In genomic region chr1:32142446-32143301, GRCh38 we compare ENCODE assay signal across 8 cellular contexts. TPM values are rescaled to one million over a fixed set of nuclear protein-coding genes. Genes with fewer than 3 reads are reported as not detected.
DNase-seq lines count a peak whose midpoint lies in the region; ATAC-seq and TF ChIP-seq lines count a peak whose summit lies in the region.

No MANE protein-coding gene starts in this region.

- no peak overlapping the region for H3K9ac ChIP-seq in adipocyte (ENCODE audit: low read length)

- peak; percentile 19 for DNase-seq in NCI-H1092 (lab: John Stamatoyannopoulos, UW)
- no peak for DNase-seq in NCI-H1092 treated with DMSO at 0.1 percent for 48 hours (lab: John Stamatoyannopoulos, UW)
- peak; percentile 86 for DNase-seq in adipocyte (ENCODE audit: low read depth)
- DNase-seq in right cardiac atrium: peak; percentile 57 to 74 (median 69)
- DNase-seq in stomach: peak; percentile 31
- DNase-seq in activated effector memory CD4-positive, alpha-beta T cell treated with anti-CD3 and anti-CD28 coated beads, Interleukin-2, amount 50 U/mL, for 16 hours: no peak
- DNase-seq in hippocampal formation (lab: John Stamatoyannopoulos, UW): no peak

- H3K27ac ChIP-seq in right cardiac atrium (ENCODE audit: low read length): peak overlapping the region; percentile 61
- peak overlapping the region in 4 of 5 donors; percentile 5 to 53 (median 34) for H3K27ac ChIP-seq in stomach

- 48% methylated on average over 6 of the region's 6 CpGs for WGBS in right cardiac atrium
- 56 to 62% (median 58%) methylated on average over 5 to 6 of the region's 6 CpGs for WGBS in stomach, 5 donors

- H3K4me3 ChIP-seq in adipocyte (ENCODE audit: low read length) (no peak overlapping the region), right cardiac atrium (ENCODE audit: low read length) (no peak overlapping the region), stomach (no peak overlapping the region)

- H3K4me1 ChIP-seq in adipocyte (ENCODE audit: control insufficient read depth, insufficient read depth, low read length) (peaks cover 16% of the 10 kb centered on the region), right cardiac atrium (ENCODE audit: control insufficient read depth, insufficient read depth, low read length) (no peaks in the 10 kb centered on the region), stomach (peaks cover 8 to 47% (median 38%) of the 10 kb centered on the region in 4 donors)

- H3K9me3 ChIP-seq in adipocyte (ENCODE audit: control insufficient read depth, low read length) (no peaks in the 10 kb centered on the region), right cardiac atrium (ENCODE audit: control insufficient read depth, low read length) (no peaks in the 10 kb centered on the region), stomach (peaks cover 0 to 4% (median under 1%) of the 10 kb centered on the region in 4 donors)

- TF ChIP-seq CTCF in stomach (IDR thresholded peaks at IDR 0.05): no peak

- no peak for TF ChIP-seq EP300 in stomach (IDR thresholded peaks at IDR 0.05)

- peak; percentile 92 to 95 for ATAC-seq in right cardiac atrium
- ATAC-seq in HG02970 (IDR thresholded peaks at IDR 0.05; ENCODE audit: low FRiP score, unreplicated experiment): no peak

- intact Hi-C loops in right cardiac atrium (cut with DNase I): no loop called here
- intact Hi-C loops in stomach (cut with DNase I; ENCODE audit: low total_unique reads): no loop called here

- no peaks in the 10 kb centered on the region for H3K27me3 ChIP-seq in adipocyte (replicated peaks; ENCODE audit: control insufficient read depth, insufficient read depth, low read length)
- H3K27me3 ChIP-seq in right cardiac atrium (ENCODE audit: control insufficient read depth, insufficient read depth): no peaks in the 10 kb centered on the region
- H3K27me3 ChIP-seq in stomach: no peaks in the 10 kb centered on the region

- no peak for TF ChIP-seq POLR2A in stomach (IDR thresholded peaks at IDR 0.05)

- H3K36me3 ChIP-seq in adipocyte (ENCODE audit: control insufficient read depth, insufficient read depth, low read length, severe bottlenecking) (peaks cover 3% of the 10 kb centered on the region), stomach (peaks cover 0 to 8% (median 0%) of the 10 kb centered on the region in 4 donors)

RNA-seq across cellular contexts. Expression of gene KPNA6, which starts 34.8 kb away (rescaled TPM):
- total RNA-seq in right cardiac atrium (10 to 100 TPM; 72.4 to 79.7 (median 75.8) TPM), stomach (10 to 100 TPM; 14.6 to 38.0 (median 32.6) TPM)
- polyA plus RNA-seq in right cardiac atrium (14.7 TPM), stomach (10 to 100 TPM in 1 of 3 donors, 1 to 10 TPM in 2; 7.6 to 11.3 (median 8.5) TPM)

RNA-seq across cellular contexts. Expression of gene TXLNA, which starts 36.8 kb away (rescaled TPM):
- total RNA-seq in right cardiac atrium (10 to 100 TPM; 18.5 to 29.4 (median 21.2) TPM), stomach (10 to 100 TPM; 20.6 to 48.1 (median 28.0) TPM)
- polyA plus RNA-seq in right cardiac atrium (13.8 TPM), stomach (10 to 100 TPM in 2 of 3 donors, 1 to 10 TPM in 1; 9.8 to 18.4 (median 12.1) TPM)

RNA-seq across cellular contexts. Expression of gene CCDC28B, which starts 57.7 kb away (rescaled TPM):
- 10 to 100 TPM in 3 of 4 donors, 1 to 10 TPM in 1; 8.0 to 18.4 (median 14.5) TPM for total RNA-seq in right cardiac atrium
- 26.9 TPM for polyA plus RNA-seq in right cardiac atrium
- 10 to 100 TPM in 1 of 5 donors, 1 to 10 TPM in 1, under 1 TPM in 1, not detected in 2; 0.45 to 27.8 (median 5.3) TPM for total RNA-seq in stomach
- 10 to 100 TPM in 2 of 3 donors, 1 to 10 TPM in 1; 8.7 to 11.8 (median 10.7) TPM for polyA plus RNA-seq in stomach

Comparison
In these comparisons a context has a peak if more than half of its experiments do, and no peak if none do; other contexts are left out.
1. DNase-seq: peak in NCI-H1092 (single experiment), adipocyte (single experiment), right cardiac atrium (3 of 3) and stomach (single experiment); none in NCI-H1092 treated with DMSO at 0.1 percent for 48 hours (single experiment), activated effector memory CD4-positive, alpha-beta T cell treated with anti-CD3 and anti-CD28 coated beads, Interleukin-2, amount 50 U/mL, for 16 hours (single experiment) and hippocampal formation (0 of 2).